10 cellular contexts compared by ENCODE assay signal in the genomic region with DNA sequence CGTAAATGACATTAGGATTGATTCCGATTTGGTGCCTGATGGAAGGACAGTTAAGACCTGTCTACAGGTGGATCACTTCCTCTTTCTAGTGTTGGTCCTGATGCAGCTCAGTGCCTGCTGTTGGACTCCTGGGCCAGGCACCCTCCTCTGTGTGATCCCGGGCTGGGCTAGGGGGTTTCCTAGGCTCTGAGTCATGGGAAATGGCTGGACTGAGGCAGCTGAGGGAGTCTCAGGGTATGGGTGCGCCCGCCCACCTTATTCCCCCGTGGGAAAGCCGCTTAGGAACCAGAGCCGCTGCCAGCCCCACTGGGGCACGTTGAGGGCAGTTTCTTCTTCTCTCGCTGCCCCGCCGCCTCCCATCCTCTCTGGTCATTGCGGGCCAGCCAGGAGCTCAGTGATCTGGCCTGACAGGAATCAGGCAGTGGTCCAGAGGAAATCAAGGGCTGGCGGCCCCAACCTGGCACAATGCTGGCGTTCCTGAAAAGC. TPM values are rescaled to one million over a fixed set of nuclear protein-coding genes. Genes with fewer than 3 reads are reported as not detected.
DNase-seq lines count a peak whose midpoint lies in the region; ATAC-seq and TF ChIP-seq lines count a peak whose summit lies in the region.
"Had no signal": no experiment of that assay in that cellular context is flagged by ENCODE, and none has a peak within 500 bp of the region (broad histone marks: within the 10 kb centered on the region; RNA-seq: fewer than 3 reads in every experiment).

No MANE protein-coding gene starts in this region.

- no peak overlapping the region for H3K4me2 ChIP-seq in MM.1S (ENCODE audit: low read depth, low read length)

- TF ChIP-seq CTCF in GM06990 (IDR thresholded peaks at IDR 0.05; ENCODE audit: insufficient read depth, low read length, poor library complexity, severe bottlenecking) = no peak
- no peak for TF ChIP-seq CTCF in left lung (IDR thresholded peaks at IDR 0.05)
- TF ChIP-seq CTCF in MM.1S (IDR thresholded peaks at IDR 0.05; ENCODE audit: low read length) = no peak

- H3K4me3 Mint-ChIP-seq in activated naive CD4-positive, alpha-beta T cell treated with anti-CD3 and anti-CD28 coated beads, Interleukin-2, amount 50 U/mL, for 24 hours = peak overlapping the region; percentile 94

- peak overlapping the region; percentile 95 for H3K27ac Mint-ChIP-seq in activated naive CD4-positive, alpha-beta T cell treated with anti-CD3 and anti-CD28 coated beads, Interleukin-2, amount 50 U/mL, for 24 hours

- no peaks in the 10 kb centered on the region for H3K79me2 ChIP-seq in MM.1S (ENCODE audit: low read length)

- H3K9me2 ChIP-seq in MM.1S (replicated peaks; ENCODE audit: insufficient read depth, low read length) = no peaks in the 10 kb centered on the region

- H3K9me3 ChIP-seq in left lung (no peaks in the 10 kb centered on the region), MM.1S (replicated peaks; ENCODE audit: insufficient read depth, low read length) (no peaks in the 10 kb centered on the region)

- H4K20me1 ChIP-seq in MM.1S (ENCODE audit: insufficient read depth, low read length) = no peaks in the 10 kb centered on the region

- H3K27ac ChIP-seq in left lung (peak overlapping the region in 1 of 2 donors; percentile 53), MM.1S (ENCODE audit: low read length) (no peak overlapping the region)
- H3K27ac ChIP-seq: parathyroid adenoma had no signal

- H3K4me1 Mint-ChIP-seq in activated naive CD4-positive, alpha-beta T cell treated with anti-CD3 and anti-CD28 coated beads, Interleukin-2, amount 50 U/mL, for 24 hours = peaks cover 96% of the 10 kb centered on the region

- no peaks in the 10 kb centered on the region for H3K9me3 Mint-ChIP-seq in activated naive CD4-positive, alpha-beta T cell treated with anti-CD3 and anti-CD28 coated beads, Interleukin-2, amount 50 U/mL, for 24 hours

- intact Hi-C loops in left lung (cut with DNase I) = no loop called here

- H3K36me3 Mint-ChIP-seq in activated naive CD4-positive, alpha-beta T cell treated with anti-CD3 and anti-CD28 coated beads, Interleukin-2, amount 50 U/mL, for 24 hours = peaks cover 4% of the 10 kb centered on the region

- H3K4me3 ChIP-seq in GM06990 (replicated peaks; ENCODE audit: low read depth, low read length) (no peak overlapping the region), left lung (no peak overlapping the region), MM.1S (ENCODE audit: low read length) (no peak overlapping the region)

- H3K4me1 ChIP-seq in left lung (peaks cover 9 to 39% of the 10 kb centered on the region in 2 donors), MM.1S (ENCODE audit: low read length) (peaks cover 10% of the 10 kb centered on the region)

- DNase-seq in GM06990 (ENCODE audit: extremely low read depth, insufficient read length) (peak; percentile 67), left lung (peak in 1 of 2 donors; percentile 60), MM.1S (no peak), NAMALWA (ENCODE audit: low spot score) (no peak), NCI-H2107 treated with DMSO at 0.1 percent for 48 hours (lab: John Stamatoyannopoulos, UW; ENCODE audit: unreplicated experiment) (no peak), NCI-H2081 treated with DMSO at 0.1 percent for 48 hours (lab: John Stamatoyannopoulos, UW) (no peak)
- DNase-seq: NCI-H2107 had no signal

- H3K36me3 ChIP-seq in GM06990 (ENCODE audit: control insufficient read depth, insufficient read depth, low read length) = peaks cover 11% of the 10 kb centered on the region
- H3K36me3 ChIP-seq in left lung = peaks cover 0 to 13% of the 10 kb centered on the region in 2 donors
- no peaks in the 10 kb centered on the region for H3K36me3 ChIP-seq in MM.1S (replicated peaks; ENCODE audit: insufficient read depth, low read length)

- no peaks in the 10 kb centered on the region for H3K27me3 Mint-ChIP-seq in activated naive CD4-positive, alpha-beta T cell treated with anti-CD3 and anti-CD28 coated beads, Interleukin-2, amount 50 U/mL, for 24 hours

- peak; percentile 57 for ATAC-seq in HG02763 (IDR thresholded peaks at IDR 0.05; ENCODE audit: unreplicated experiment)
- peak; percentile 11 for ATAC-seq in left lung

- no peak overlapping the region for H2AFZ ChIP-seq in MM.1S (ENCODE audit: low read length)
- H2AFZ ChIP-seq: parathyroid adenoma had no signal

- H3K27me3 ChIP-seq in GM06990 (replicated peaks; ENCODE audit: control insufficient read depth, insufficient read depth, low read length) = no peaks in the 10 kb centered on the region
- H3K27me3 ChIP-seq in left lung = no peaks in the 10 kb centered on the region
- no peaks in the 10 kb centered on the region for H3K27me3 ChIP-seq in MM.1S (replicated peaks; ENCODE audit: insufficient read depth, low read length)

- no peak overlapping the region for H3K9ac ChIP-seq in MM.1S (ENCODE audit: low read length)
- H3K9ac ChIP-seq: parathyroid adenoma had no signal

- no peaks in the 10 kb centered on the region for H3F3A ChIP-seq in MM.1S (ENCODE audit: insufficient read depth, low read length)

RNA-seq across cellular contexts. Expression of a gene that starts 12.9 kb away (rescaled TPM):
- total RNA-seq in left lung = 1 to 10 TPM; 4.8 to 5.1 TPM

RNA-seq across cellular contexts. Expression of a gene that starts 49.3 kb away (rescaled TPM):
- total RNA-seq in left lung = 100 to 1,000 TPM; 259 to 298 TPM
